8 cellular contexts compared by ENCODE assay signal in genomic region chr4:159674241-159674640, GRCh38.
"Had no signal": no experiment of that assay in that cellular context is flagged by ENCODE, and none has a peak within 500 bp of the region (broad histone marks: within the 10 kb centered on the region; RNA-seq: fewer than 3 reads in every experiment).

No MANE protein-coding gene starts in this region.

- H3K4me2 ChIP-seq: KMS-11 had no signal

- H3K4me3 ChIP-seq: K562 had no signal

- H3K36me3 Mint-ChIP-seq: IgD-negative memory B cell had no signal

- H3K9ac ChIP-seq: KMS-11 had no signal

- ATAC-seq: K562 had no signal

- H3K27ac ChIP-seq: HL-60, KMS-11 had no signal

- H3K4me1 Mint-ChIP-seq: IgD-negative memory B cell had no signal

- H3K4me3 Mint-ChIP-seq: IgD-negative memory B cell had no signal

- FAIRE-seq: HTR-8/SVneo, K562 had no signal

- H3K27me3 Mint-ChIP-seq: IgD-negative memory B cell had no signal

- H3K27ac Mint-ChIP-seq: IgD-negative memory B cell had no signal

- DNase-seq: IMR-90, KBM-7, KG1 had no signal
